ENCODE assay signal across 28 cellular contexts in genomic region chr9:77991191-77991590, GRCh38.
"Had no signal": no experiment of that assay in that cellular context is flagged by ENCODE, and none has a peak within 500 bp of the region (broad histone marks: within the 10 kb centered on the region; RNA-seq: fewer than 3 reads in every experiment).

No MANE protein-coding gene starts in this region.

- H3K27ac ChIP-seq: colonic mucosa, epithelial cell of prostate, esophagus squamous epithelium, gastrocnemius medialis, hepatocyte, left lung, lower lobe of right lung had no signal

- H3K36me3 ChIP-seq: colonic mucosa, gastrocnemius medialis, left lung, lower lobe of right lung had no signal

- H3K4me3 ChIP-seq: colonic mucosa, esophagus squamous epithelium, gastrocnemius medialis, hepatocyte, left lung, lower lobe of right lung, mucosa of descending colon had no signal

- ATAC-seq: effector memory CD8-positive, alpha-beta T cell; esophagus mucosa; gastrocnemius medialis; left colon; left lung; left ventricle myocardium superior; lower lobe of right lung; mucosa of descending colon; naive thymus-derived CD8-positive, alpha-beta T cell had no signal

- H3K9me3 ChIP-seq: colonic mucosa, esophagus squamous epithelium, gastrocnemius medialis, left lung, lower lobe of right lung, mucosa of descending colon had no signal

- DNase-seq: colonic mucosa; cortex of kidney; effector CD8-positive, alpha-beta T cell; effector memory CD8-positive, alpha-beta T cell; endodermal cell; erythroblast; esophagus squamous epithelium; foreskin fibroblast; foreskin melanocyte; gastrocnemius medialis; glutamatergic neuron; head of caudate nucleus; hypothalamus; immature natural killer cell; islet precursor cell; kidney; kidney glomerular epithelial cell; left colon; left lung; left ventricle myocardium superior; lower lobe of right lung; mesenchymal stem cell; mucosa of descending colon; naive B cell; naive thymus-derived CD8-positive, alpha-beta T cell had no signal

- H3K27me3 ChIP-seq: colonic mucosa, esophagus squamous epithelium, gastrocnemius medialis, hepatocyte, left lung had no signal

- H3K4me2 ChIP-seq: hepatocyte had no signal
